In the genomic region with DNA sequence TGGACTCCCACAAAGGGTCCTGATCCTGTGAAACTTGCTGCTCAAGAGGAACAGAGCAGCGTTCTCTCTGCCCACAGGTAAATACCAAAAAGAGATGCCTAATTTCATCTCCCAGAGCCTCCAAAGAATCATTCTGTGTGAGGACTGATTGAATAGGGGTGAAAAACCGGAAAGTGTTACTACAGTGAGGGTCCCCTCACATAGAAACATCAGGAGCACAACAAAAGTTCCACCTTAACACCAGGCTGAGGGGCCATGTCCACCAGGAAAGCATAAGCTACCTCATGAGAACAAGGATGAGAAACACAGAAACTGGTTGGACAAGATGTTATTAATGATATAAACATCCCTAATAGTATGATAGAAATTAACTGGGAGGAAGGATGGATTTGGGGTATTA, we compare ENCODE assay signal across 22 cellular contexts.
A peak's percentile ranks its signal among the peaks of the same experiment; 100 is the strongest.
DNase-seq lines count a peak whose midpoint lies in the region; ATAC-seq, FAIRE-seq and TF ChIP-seq lines count a peak whose summit lies in the region.
"Had no signal": no experiment of that assay in that cellular context is flagged by ENCODE, and none has a peak within 500 bp of the region (broad histone marks: within the 10 kb centered on the region; RNA-seq: fewer than 3 reads in every experiment).

No MANE protein-coding gene starts in this region.

- H3K27me3 ChIP-seq in OCI-LY3 (ENCODE audit: low read depth, low read length) (no peaks in the 10 kb centered on the region), GM12878 (replicated peaks in 1 of 2; ENCODE audit: control insufficient read depth in 2 of 2, insufficient read depth in 2 of 2, low read length in 1 of 2) (no peaks in the 10 kb centered on the region)
- H3K27me3 ChIP-seq: BLaER1 treated with 17β-estradiol and CSF1 and Interleukin-3, amounts not matched to agents 10 nM and 100 nM had no signal

- H3K9ac ChIP-seq in OCI-LY3 (ENCODE audit: low read length) (no peak overlapping the region), GM12878 (ENCODE audit: control insufficient read depth, insufficient read depth, low read length) (no peak overlapping the region)
- H3K9ac ChIP-seq: BLaER1 treated with 17β-estradiol and CSF1 and Interleukin-3, amounts not matched to agents 10 nM and 100 nM had no signal

- no peak for FAIRE-seq in GM12878 (lab: Jason Lieb, UNC)
- FAIRE-seq: A204.1, D721Med, G401.6, GM12892, GM18507 had no signal

- SMC1A ChIA-PET in GM12878 (lab: Charles Lee; ENCODE audit: uncharacterized antibody, unreplicated experiment), result interaction anchor here (1.1 to 2.1 kb wide), 7 partner anchors 17 to 1036 kb away, joined by 3 to 7 read pairs (median 4); no protein-coding TSS in a partner anchor

- no TSS peak for BruUV-seq in GM12878 (replicated peaks; lab: Mats Ljungman, UMichigan)

- DNase-seq in GM12878 (ENCODE audit: low read depth, low spot score), result no peak
- DNase-seq in AG08396 (ENCODE audit: low spot score), result no peak
- DNase-seq in stimulated activated CD4-positive, alpha-beta T cell treated with anti-CD3 and anti-CD28 coated beads, Interleukin-4, amount 100 ng/mL, for 1 hour, result no peak
- DNase-seq: 8988T; ACHN; AML-193; Caco-2; Calu3; CD4-positive, alpha-beta T cell; CD8-positive, alpha-beta T cell; DMS79 treated with DMSO at 0.1 percent for 48 hours; GF-D8 had no signal

- H3K36me3 ChIP-seq in HEK293 (ENCODE audit: control insufficient read depth in 2 of 2, insufficient read depth in 1 of 2, low read length in 2 of 2) (no peaks in the 10 kb centered on the region), OCI-LY3 (replicated peaks; ENCODE audit: low read depth, low read length) (no peaks in the 10 kb centered on the region), GM12878 (ENCODE audit: control insufficient read depth in 2 of 2, insufficient read depth in 2 of 2, low read length in 1 of 2) (no peaks in the 10 kb centered on the region)
- H3K36me3 ChIP-seq: BLaER1 treated with 17β-estradiol and CSF1 and Interleukin-3, amounts not matched to agents 10 nM and 100 nM had no signal

- H3K4me2 ChIP-seq in OCI-LY3 (ENCODE audit: low read length) (no peak overlapping the region), GM12878 (ENCODE audit: control insufficient read depth, insufficient read depth) (no peak overlapping the region)
- H3K4me2 ChIP-seq: BLaER1 treated with 17β-estradiol and CSF1 and Interleukin-3, amounts not matched to agents 10 nM and 100 nM had no signal

- TF ChIP-seq POLR2A in GM12878 (IDR thresholded peaks at IDR 0.05; ENCODE audit: low read depth, low read length), result no peak

- H2AFZ ChIP-seq in OCI-LY3 (ENCODE audit: low read depth, low read length), result 0 out of 2 replicates have a peak overlapping the region, but pooled peaks have one; percentile 56
- no peak overlapping the region for H2AFZ ChIP-seq in GM12878 (ENCODE audit: control insufficient read depth, low read depth, low read length)

- POLR2A ChIA-PET in HEK293 (lab: Yijun Ruan, JAX), result no interaction called here
- POLR2A ChIA-PET in GM12878 (lab: Charles Lee), result no interaction called here

- TF ChIP-seq RAD21 in GM12878 (IDR thresholded peaks at IDR 0.05; ENCODE audit: insufficient read depth, low read depth, low read length), result no peak

- 0% methylated on average over 2 of the region's 2 CpGs for WGBS in GM12878 (ENCODE audit: insufficient coverage, insufficient replicate concordance, low lambda C conversion rate, missing lambda C conversion rate)

- CTCF ChIA-PET in HEK293 (lab: Yijun Ruan, JAX) (interaction anchor here (0.6 to 0.7 kb wide), 3 partner anchors 666 to 1023 kb away, joined by 3 read pairs; no protein-coding TSS in a partner anchor), GM12878 (lab: Yijun Ruan, JAX) (interaction anchor here (0.8 to 3.5 kb wide), 11 partner anchors 15 to 986 kb away, joined by 3 to 28 read pairs (median 4); a partner anchor contains a TSS)

- in situ Hi-C loops in GM12878 (cut with MboI), result loop anchor here (10.0 to 25.0 kb wide), 2 partner anchors 1031 to 1198 kb away; no protein-coding TSS in a partner anchor

- H3K4me1 ChIP-seq in HEK293 (ENCODE audit: control insufficient read depth, insufficient read depth, low read length) (no peaks in the 10 kb centered on the region), OCI-LY3 (ENCODE audit: low read length) (peaks cover 7% of the 10 kb centered on the region), GM12878 (ENCODE audit: control insufficient read depth, insufficient read depth, low read length) (no peaks in the 10 kb centered on the region)
- H3K4me1 ChIP-seq: Caco-2 had no signal

- TF ChIP-seq CTCF in HEK293 (tag by site-specific recombination; IDR thresholded peaks at IDR 0.05) (no peak), OCI-LY3 (IDR thresholded peaks at IDR 0.05; ENCODE audit: low read depth, low read length) (no peak), GM12878 (IDR thresholded peaks at IDR 0.05 in 2 of 3, conservative IDR thresholded peaks at IDR 0.05 in 1 of 3; ENCODE audit: control insufficient read depth in 2 of 3, extremely low read depth in 1 of 3, insufficient read depth in 1 of 3, low read depth in 3 of 3, low read length in 3 of 3) (no peak)

- H3K4me3 ChIP-seq in HEK293 (ENCODE audit: low read depth, low read length) (no peak overlapping the region), OCI-LY3 (ENCODE audit: low read length) (no peak overlapping the region), GM12878 (no peak overlapping the region)
- H3K4me3 ChIP-seq: BLaER1 treated with 17β-estradiol and CSF1 and Interleukin-3, amounts not matched to agents 10 nM and 100 nM had no signal

- intact Hi-C loops in GM12878 (cut with micrococcal nuclease; ENCODE audit: unreplicated experiment), result loop anchor here (10.0 kb wide), 1 partner anchor 321 kb away; no protein-coding TSS in a partner anchor

- no peaks in the 10 kb centered on the region for H3K9me3 ChIP-seq in HEK293 (ENCODE audit: control insufficient read depth, insufficient read depth, low read depth, low read length)
- no peaks in the 10 kb centered on the region for H3K9me3 ChIP-seq in OCI-LY3 (ENCODE audit: insufficient read depth, low read length)
- no peaks in the 10 kb centered on the region for H3K9me3 ChIP-seq in GM12878 (replicated peaks; ENCODE audit: control insufficient read depth, insufficient read depth, low read length)
- H3K9me3 ChIP-seq: BLaER1 treated with 17β-estradiol and CSF1 and Interleukin-3, amounts not matched to agents 10 nM and 100 nM; Caco-2 had no signal

- RAD21 ChIA-PET in GM12878 (lab: Charles Lee; ENCODE audit: unreplicated experiment), result interaction anchor here (1.0 to 1.7 kb wide), 3 partner anchors 486 to 999 kb away, joined by 3 to 10 read pairs (median 3); no protein-coding TSS in a partner anchor

- ATAC-seq in GM12878, result no peak
- ATAC-seq in HG02623 (IDR thresholded peaks at IDR 0.05; ENCODE audit: unreplicated experiment), result no peak
- ATAC-seq: CD8-positive, alpha-beta T cell had no signal

- H3K27ac ChIP-seq in HEK293 (ENCODE audit: extremely low read depth, low read depth, low read length) (no peak overlapping the region), OCI-LY3 (ENCODE audit: low read length) (no peak overlapping the region), GM12878 (ENCODE audit: control insufficient read depth, insufficient read depth) (no peak overlapping the region)
- H3K27ac ChIP-seq: BLaER1 treated with 17β-estradiol and CSF1 and Interleukin-3, amounts not matched to agents 10 nM and 100 nM; C4-2B had no signal

- no peaks in the 10 kb centered on the region for H3K79me2 ChIP-seq in OCI-LY3 (ENCODE audit: low read length)
- H3K79me2 ChIP-seq in GM12878 (ENCODE audit: control insufficient read depth, insufficient read depth, low read length), result no peaks in the 10 kb centered on the region

- TF ChIP-seq EP300 in GM12878 (IDR thresholded peaks at IDR 0.05; ENCODE audit: borderline replicate concordance in 1 of 2, control insufficient read depth in 1 of 2, low read depth in 2 of 2, low read length in 2 of 2), result no peak

- H4K20me1 ChIP-seq in OCI-LY3 (ENCODE audit: insufficient read depth, low read length) (no peaks in the 10 kb centered on the region), GM12878 (ENCODE audit: control insufficient read depth, insufficient read depth) (no peaks in the 10 kb centered on the region)
- H4K20me1 ChIP-seq: BLaER1 treated with 17β-estradiol and CSF1 and Interleukin-3, amounts not matched to agents 10 nM and 100 nM had no signal

TF ChIP-seq in HEK293, 187 proteins besides CTCF, POLR2A, EP300 and RAD21 (continues in another document):
- TF ChIP-seq ZFP37 (tag by site-specific recombination; IDR thresholded peaks at IDR 0.05), result no peak
- TF ChIP-seq ZNF561 (tag by site-specific recombination; IDR thresholded peaks at IDR 0.05; ENCODE audit: borderline replicate concordance), result no peak

TF ChIP-seq in GM12878, 131 proteins besides CTCF, POLR2A, EP300 and RAD21 (continues in another document):
- TF ChIP-seq ZNF384 (IDR thresholded peaks at IDR 0.05; ENCODE audit: borderline replicate concordance, low read depth, low read length), result no peak
- peak; percentile 64 for TF ChIP-seq GABPA (IDR thresholded peaks at IDR 0.05; ENCODE audit: low read depth)
- TF ChIP-seq, protein P1, sequence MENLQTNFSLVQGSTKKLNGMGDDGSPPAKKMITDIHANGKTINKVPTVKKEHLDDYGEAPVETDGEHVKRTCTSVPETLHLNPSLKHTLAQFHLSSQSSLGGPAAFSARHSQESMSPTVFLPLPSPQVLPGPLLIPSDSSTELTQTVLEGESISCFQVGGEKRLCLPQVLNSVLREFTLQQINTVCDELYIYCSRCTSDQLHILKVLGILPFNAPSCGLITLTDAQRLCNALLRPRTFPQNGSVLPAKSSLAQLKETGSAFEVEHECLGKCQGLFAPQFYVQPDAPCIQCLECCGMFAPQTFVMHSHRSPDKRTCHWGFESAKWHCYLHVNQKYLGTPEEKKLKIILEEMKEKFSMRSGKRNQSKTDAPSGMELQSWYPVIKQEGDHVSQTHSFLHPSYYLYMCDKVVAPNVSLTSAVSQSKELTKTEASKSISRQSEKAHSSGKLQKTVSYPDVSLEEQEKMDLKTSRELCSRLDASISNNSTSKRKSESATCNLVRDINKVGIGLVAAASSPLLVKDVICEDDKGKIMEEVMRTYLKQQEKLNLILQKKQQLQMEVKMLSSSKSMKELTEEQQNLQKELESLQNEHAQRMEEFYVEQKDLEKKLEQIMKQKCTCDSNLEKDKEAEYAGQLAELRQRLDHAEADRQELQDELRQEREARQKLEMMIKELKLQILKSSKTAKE (IDR thresholded peaks at IDR 0.05; ENCODE audit: low read depth, poor library complexity, severe bottlenecking), result no peak
- TF ChIP-seq, protein P2, sequence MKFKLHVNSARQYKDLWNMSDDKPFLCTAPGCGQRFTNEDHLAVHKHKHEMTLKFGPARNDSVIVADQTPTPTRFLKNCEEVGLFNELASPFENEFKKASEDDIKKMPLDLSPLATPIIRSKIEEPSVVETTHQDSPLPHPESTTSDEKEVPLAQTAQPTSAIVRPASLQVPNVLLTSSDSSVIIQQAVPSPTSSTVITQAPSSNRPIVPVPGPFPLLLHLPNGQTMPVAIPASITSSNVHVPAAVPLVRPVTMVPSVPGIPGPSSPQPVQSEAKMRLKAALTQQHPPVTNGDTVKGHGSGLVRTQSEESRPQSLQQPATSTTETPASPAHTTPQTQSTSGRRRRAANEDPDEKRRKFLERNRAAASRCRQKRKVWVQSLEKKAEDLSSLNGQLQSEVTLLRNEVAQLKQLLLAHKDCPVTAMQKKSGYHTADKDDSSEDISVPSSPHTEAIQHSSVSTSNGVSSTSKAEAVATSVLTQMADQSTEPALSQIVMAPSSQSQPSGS (IDR thresholded peaks at IDR 0.05; ENCODE audit: low read length), result no peak
- no peak for TF ChIP-seq BCL11A (IDR thresholded peaks at IDR 0.05; ENCODE audit: low read depth, low read length)
